In the genomic region with DNA sequence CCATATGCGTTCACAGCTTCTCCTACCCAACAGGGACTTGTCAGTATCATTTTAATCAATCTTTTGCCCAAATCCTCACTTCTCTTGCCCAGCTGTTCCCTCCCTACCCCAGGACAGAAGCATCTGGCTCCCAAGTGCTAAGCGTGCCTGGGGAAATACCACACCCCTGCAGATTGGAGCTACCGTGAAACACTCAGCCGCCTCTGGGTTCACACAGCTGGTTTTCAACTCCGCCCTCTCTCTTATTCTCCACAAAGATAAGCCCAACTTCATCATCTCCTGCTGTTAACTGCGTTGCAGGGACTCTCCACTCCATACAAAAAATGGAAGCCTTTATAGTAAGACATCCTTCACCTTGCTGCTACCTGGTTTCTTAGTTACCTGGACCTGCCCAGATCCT, we compare ENCODE assay signal across 31 cellular contexts.
"Had no signal": no experiment of that assay in that cellular context is flagged by ENCODE, and none has a peak within 500 bp of the region (broad histone marks: within the 10 kb centered on the region; RNA-seq: fewer than 3 reads in every experiment).

No MANE protein-coding gene starts in this region.

- H3K36me3 ChIP-seq: adrenal gland, esophagus muscularis mucosa, gastroesophageal sphincter had no signal

- H3K9me3 Mint-ChIP-seq: activated CD4-positive, alpha-beta memory T cell treated with anti-CD3 and anti-CD28 coated beads for 36 hours; activated CD4-positive, alpha-beta T cell treated with anti-CD3 and anti-CD28 coated beads, Interleukin-2, amount 10 ng/mL, durations not matched to agents 24 days and 14 days; activated naive CD4-positive, alpha-beta T cell treated with anti-CD3 and anti-CD28 coated beads for 36 hours; activated naive CD4-positive, alpha-beta T cell treated with anti-CD3 and anti-CD28 coated beads, Interleukin-2, amount 50 U/mL, for 24 hours; activated naive CD8-positive, alpha-beta T cell treated with anti-CD3 and anti-CD28 coated beads for 36 hours; activated naive CD8-positive, alpha-beta T cell treated with anti-CD3 and anti-CD28 coated beads, Interleukin-2, amount 50 U/mL, for 24 hours; activated T-helper 1 cell treated with anti-CD3 and anti-CD28 coated beads, Interleukin-12 subunit alpha, Interleukin-12 subunit beta, Interleukin-2, Interleukin-4 antibody, amounts not matched to agents 30 ng/mL and 10 ng/mL and 1 ng/mL, durations not matched to agents 14 hours and 24 hours and 36 hours; activated T-helper 2 cell treated with anti-CD3 and anti-CD28 coated beads, Interferon-gamma antibody, Interleukin-2, Interleukin-4, amounts not matched to agents 10 μg/mL and 5 μg/mL and 100 μg/mL, durations not matched to agents 14 hours and 24 hours and 36 hours; effector memory CD8-positive, alpha-beta T cell had no signal

- H3K4me3 Mint-ChIP-seq: activated CD4-positive, alpha-beta memory T cell treated with anti-CD3 and anti-CD28 coated beads for 36 hours; activated CD4-positive, alpha-beta T cell treated with anti-CD3 and anti-CD28 coated beads for 36 hours; activated CD4-positive, alpha-beta T cell treated with anti-CD3 and anti-CD28 coated beads, Interleukin-2, amount 10 ng/mL, durations not matched to agents 24 days and 14 days; activated CD8-positive, alpha-beta memory T cell treated with anti-CD3 and anti-CD28 coated beads, Interleukin-2, amount 10 ng/mL, durations not matched to agents 7 days and 5 days; activated CD8-positive, alpha-beta T cell treated with anti-CD3 and anti-CD28 coated beads, Interleukin-2, amount 10 ng/mL, durations not matched to agents 7 days and 5 days; activated naive CD4-positive, alpha-beta T cell treated with anti-CD3 and anti-CD28 coated beads for 36 hours; activated naive CD4-positive, alpha-beta T cell treated with anti-CD3 and anti-CD28 coated beads, Interleukin-2, amount 50 U/mL, for 24 hours; activated naive CD8-positive, alpha-beta T cell treated with anti-CD3 and anti-CD28 coated beads for 36 hours; activated naive CD8-positive, alpha-beta T cell treated with anti-CD3 and anti-CD28 coated beads, Interleukin-2, amount 50 U/mL, for 24 hours; activated T-helper 1 cell treated with anti-CD3 and anti-CD28 coated beads, Interleukin-12 subunit alpha, Interleukin-12 subunit beta, Interleukin-2, Interleukin-4 antibody, amounts not matched to agents 30 ng/mL and 10 ng/mL and 1 ng/mL, durations not matched to agents 14 hours and 24 hours and 36 hours; effector memory CD8-positive, alpha-beta T cell had no signal

- H3K4me1 Mint-ChIP-seq: activated CD4-positive, alpha-beta T cell treated with anti-CD3 and anti-CD28 coated beads for 36 hours; activated CD8-positive, alpha-beta memory T cell treated with anti-CD3 and anti-CD28 coated beads, Interleukin-2, amount 10 ng/mL, durations not matched to agents 7 days and 5 days; activated naive CD4-positive, alpha-beta T cell treated with anti-CD3 and anti-CD28 coated beads, Interleukin-2, amount 50 U/mL, for 24 hours; activated naive CD8-positive, alpha-beta T cell treated with anti-CD3 and anti-CD28 coated beads for 36 hours had no signal

- H3K4me3 ChIP-seq: adrenal gland, body of pancreas, esophagus muscularis mucosa, gastroesophageal sphincter had no signal

- H3K27ac ChIP-seq: adrenal gland, body of pancreas, esophagus muscularis mucosa, gastroesophageal sphincter had no signal

- H3K27me3 Mint-ChIP-seq: activated CD4-positive, alpha-beta memory T cell treated with anti-CD3 and anti-CD28 coated beads for 36 hours; activated CD4-positive, alpha-beta T cell treated with anti-CD3 and anti-CD28 coated beads for 36 hours; activated CD4-positive, alpha-beta T cell treated with anti-CD3 and anti-CD28 coated beads, Interleukin-2, amount 10 ng/mL, durations not matched to agents 24 days and 14 days; activated CD8-positive, alpha-beta memory T cell treated with anti-CD3 and anti-CD28 coated beads, Interleukin-2, amount 10 ng/mL, durations not matched to agents 7 days and 5 days; activated naive CD4-positive, alpha-beta T cell treated with anti-CD3 and anti-CD28 coated beads, Interleukin-2, amount 50 U/mL, for 24 hours; activated naive CD8-positive, alpha-beta T cell treated with anti-CD3 and anti-CD28 coated beads for 36 hours; activated naive CD8-positive, alpha-beta T cell treated with anti-CD3 and anti-CD28 coated beads, Interleukin-2, amount 50 U/mL, for 24 hours; effector memory CD8-positive, alpha-beta T cell had no signal

- H3K4me1 ChIP-seq: gastroesophageal sphincter had no signal

- H3K9me3 ChIP-seq: adrenal gland, body of pancreas, esophagus muscularis mucosa, gastroesophageal sphincter had no signal

- H3K36me3 Mint-ChIP-seq: activated CD4-positive, alpha-beta memory T cell treated with anti-CD3 and anti-CD28 coated beads for 36 hours; activated CD8-positive, alpha-beta memory T cell treated with anti-CD3 and anti-CD28 coated beads, Interleukin-2, amount 10 ng/mL, durations not matched to agents 7 days and 5 days; activated naive CD4-positive, alpha-beta T cell treated with anti-CD3 and anti-CD28 coated beads, Interleukin-2, amount 50 U/mL, for 24 hours; activated naive CD8-positive, alpha-beta T cell treated with anti-CD3 and anti-CD28 coated beads for 36 hours had no signal

- DNase-seq: activated CD4-positive, alpha-beta memory T cell treated with anti-CD3 and anti-CD28 coated beads for 36 hours; activated CD4-positive, alpha-beta T cell treated with anti-CD3 and anti-CD28 coated beads for 36 hours; activated CD4-positive, alpha-beta T cell treated with anti-CD3 and anti-CD28 coated beads, Interleukin-2, amount 10 ng/mL, durations not matched to agents 24 days and 14 days; activated CD4-positive, CD25-positive, alpha-beta regulatory T cell; activated CD4-positive, CD25-positive, alpha-beta regulatory T cell treated with anti-CD3 and anti-CD28 coated beads, Interleukin-2, amount 50 U/mL, for 72 hours; activated CD8-positive, alpha-beta memory T cell treated with anti-CD3 and anti-CD28 coated beads, Interleukin-2, amount 10 ng/mL, durations not matched to agents 7 days and 5 days; activated CD8-positive, alpha-beta memory T cell treated with anti-CD3 and anti-CD28 coated beads, Interleukin-2, amount 50 U/mL, for 4 hours; activated CD8-positive, alpha-beta T cell treated with anti-CD3 and anti-CD28 coated beads, Interleukin-2, amount 10 ng/mL, durations not matched to agents 7 days and 5 days; activated effector memory CD4-positive, alpha-beta T cell treated with anti-CD3 and anti-CD28 coated beads, Interleukin-2, amount 50 U/mL, for 16 hours; activated naive CD4-positive, alpha-beta T cell treated with anti-CD3 and anti-CD28 coated beads for 36 hours; activated naive CD8-positive, alpha-beta T cell treated with anti-CD3 and anti-CD28 coated beads for 36 hours; activated naive CD8-positive, alpha-beta T cell treated with anti-CD3 and anti-CD28 coated beads, Interleukin-2, amount 50 U/mL, for 24 hours; activated T-cell treated with anti-CD3 and anti-CD28 coated beads, Interleukin-2, amount 50 U/mL, for 1 hour; activated T-cell treated with anti-CD3 and anti-CD28 coated beads, Interleukin-2, amount 50 U/mL, for 48 hours; adrenal gland; amygdala; aorta; body of pancreas; caudate nucleus; cortex of kidney; dermis blood vessel endothelial cell; effector CD4-positive, alpha-beta T cell; effector memory CD8-positive, alpha-beta T cell; erythroblast; foreskin melanocyte; T-helper 2 cell had no signal

- H3K27me3 ChIP-seq: body of pancreas, esophagus muscularis mucosa, gastroesophageal sphincter had no signal

- H3K27ac Mint-ChIP-seq: activated CD4-positive, alpha-beta memory T cell treated with anti-CD3 and anti-CD28 coated beads for 36 hours; activated CD4-positive, alpha-beta T cell treated with anti-CD3 and anti-CD28 coated beads for 36 hours; activated CD4-positive, alpha-beta T cell treated with anti-CD3 and anti-CD28 coated beads, Interleukin-2, amount 10 ng/mL, durations not matched to agents 24 days and 14 days; activated CD8-positive, alpha-beta memory T cell treated with anti-CD3 and anti-CD28 coated beads, Interleukin-2, amount 10 ng/mL, durations not matched to agents 7 days and 5 days; activated CD8-positive, alpha-beta T cell treated with anti-CD3 and anti-CD28 coated beads, Interleukin-2, amount 10 ng/mL, durations not matched to agents 7 days and 5 days; activated naive CD4-positive, alpha-beta T cell treated with anti-CD3 and anti-CD28 coated beads for 36 hours; activated naive CD4-positive, alpha-beta T cell treated with anti-CD3 and anti-CD28 coated beads, Interleukin-2, amount 50 U/mL, for 24 hours; activated naive CD8-positive, alpha-beta T cell treated with anti-CD3 and anti-CD28 coated beads for 36 hours; activated naive CD8-positive, alpha-beta T cell treated with anti-CD3 and anti-CD28 coated beads, Interleukin-2, amount 50 U/mL, for 24 hours; activated T-helper 1 cell treated with anti-CD3 and anti-CD28 coated beads, Interleukin-12 subunit alpha, Interleukin-12 subunit beta, Interleukin-2, Interleukin-4 antibody, amounts not matched to agents 30 ng/mL and 10 ng/mL and 1 ng/mL, durations not matched to agents 14 hours and 24 hours and 36 hours; activated T-helper 2 cell treated with anti-CD3 and anti-CD28 coated beads, Interferon-gamma antibody, Interleukin-2, Interleukin-4, amounts not matched to agents 10 μg/mL and 5 μg/mL and 100 μg/mL, durations not matched to agents 14 hours and 24 hours and 36 hours; effector memory CD8-positive, alpha-beta T cell had no signal
